Comparison of ENCODE assay signal across 1 cellular context in the genomic region with DNA sequence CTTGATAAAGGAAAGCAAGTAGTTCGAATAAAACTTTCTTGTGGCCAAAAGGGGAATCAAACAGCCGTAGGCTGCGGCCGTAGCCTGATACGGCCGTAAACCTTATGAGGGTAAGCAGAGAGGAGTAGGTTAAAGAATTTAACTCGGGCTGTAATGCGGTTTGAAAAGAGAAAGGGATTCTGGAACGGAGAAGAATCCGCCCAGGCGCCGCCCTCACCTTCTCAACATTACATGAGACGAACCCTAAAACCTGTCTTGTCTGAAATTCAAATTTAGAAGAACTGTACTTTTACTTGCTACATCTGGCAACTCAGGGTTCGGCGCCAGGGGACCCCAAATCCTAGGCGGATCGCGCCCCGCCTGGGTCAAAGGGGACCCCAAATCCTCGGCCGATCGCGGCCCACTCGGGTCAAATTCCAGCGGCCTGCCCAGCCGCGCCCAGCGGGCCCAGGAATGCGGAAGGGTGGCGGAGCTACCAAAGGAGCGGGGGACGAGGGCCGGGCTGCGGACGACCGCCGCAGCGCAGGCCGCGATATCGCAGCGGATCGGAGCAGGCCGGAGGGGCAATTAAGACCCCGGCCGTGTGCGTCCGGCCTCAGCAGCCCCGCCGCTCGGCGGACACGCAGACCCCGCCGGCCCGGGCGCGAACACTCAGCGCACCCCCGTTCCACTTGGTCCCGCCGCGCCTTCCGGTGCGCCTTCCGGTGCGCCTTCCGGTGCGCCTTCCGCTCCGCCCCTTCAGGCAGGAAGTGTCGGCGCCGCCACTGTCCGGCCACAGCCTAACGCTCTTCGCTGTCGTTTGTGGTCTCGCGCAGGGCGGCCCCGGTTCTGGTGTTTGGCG.
TF ChIP-seq lines count a peak whose summit lies in the region.

A gene (plus strand): TSS at position 741 of the 841 bp plus-strand sequence. CDS start 10,766 bp downstream, outside the sequence.

TF ChIP-seq in HepG2, 621 proteins besides CTCF, POLR2A, EP300 and RAD21 (continued from another document and continues in another):
- peak; percentile 17; the same call in 1 of the 2 replicates for TF ChIP-seq FOXO1 (CRISPR knock-in tag; IDR thresholded peaks at IDR 0.05)
- TF ChIP-seq, protein P1, sequence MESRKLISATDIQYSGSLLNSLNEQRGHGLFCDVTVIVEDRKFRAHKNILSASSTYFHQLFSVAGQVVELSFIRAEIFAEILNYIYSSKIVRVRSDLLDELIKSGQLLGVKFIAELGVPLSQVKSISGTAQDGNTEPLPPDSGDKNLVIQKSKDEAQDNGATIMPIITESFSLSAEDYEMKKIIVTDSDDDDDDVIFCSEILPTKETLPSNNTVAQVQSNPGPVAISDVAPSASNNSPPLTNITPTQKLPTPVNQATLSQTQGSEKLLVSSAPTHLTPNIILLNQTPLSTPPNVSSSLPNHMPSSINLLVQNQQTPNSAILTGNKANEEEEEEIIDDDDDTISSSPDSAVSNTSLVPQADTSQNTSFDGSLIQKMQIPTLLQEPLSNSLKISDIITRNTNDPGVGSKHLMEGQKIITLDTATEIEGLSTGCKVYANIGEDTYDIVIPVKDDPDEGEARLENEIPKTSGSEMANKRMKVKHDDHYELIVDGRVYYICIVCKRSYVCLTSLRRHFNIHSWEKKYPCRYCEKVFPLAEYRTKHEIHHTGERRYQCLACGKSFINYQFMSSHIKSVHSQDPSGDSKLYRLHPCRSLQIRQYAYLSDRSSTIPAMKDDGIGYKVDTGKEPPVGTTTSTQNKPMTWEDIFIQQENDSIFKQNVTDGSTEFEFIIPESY (CRISPR knock-in tag; IDR thresholded peaks at IDR 0.05), result no peak
- TF ChIP-seq, protein P2, sequence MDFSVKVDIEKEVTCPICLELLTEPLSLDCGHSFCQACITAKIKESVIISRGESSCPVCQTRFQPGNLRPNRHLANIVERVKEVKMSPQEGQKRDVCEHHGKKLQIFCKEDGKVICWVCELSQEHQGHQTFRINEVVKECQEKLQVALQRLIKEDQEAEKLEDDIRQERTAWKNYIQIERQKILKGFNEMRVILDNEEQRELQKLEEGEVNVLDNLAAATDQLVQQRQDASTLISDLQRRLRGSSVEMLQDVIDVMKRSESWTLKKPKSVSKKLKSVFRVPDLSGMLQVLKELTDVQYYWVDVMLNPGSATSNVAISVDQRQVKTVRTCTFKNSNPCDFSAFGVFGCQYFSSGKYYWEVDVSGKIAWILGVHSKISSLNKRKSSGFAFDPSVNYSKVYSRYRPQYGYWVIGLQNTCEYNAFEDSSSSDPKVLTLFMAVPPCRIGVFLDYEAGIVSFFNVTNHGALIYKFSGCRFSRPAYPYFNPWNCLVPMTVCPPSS (IDR thresholded peaks at IDR 0.05), result no peak
- no peak for TF ChIP-seq ZSCAN30 (CRISPR knock-in tag; IDR thresholded peaks at IDR 0.05)
- TF ChIP-seq, protein P3, sequence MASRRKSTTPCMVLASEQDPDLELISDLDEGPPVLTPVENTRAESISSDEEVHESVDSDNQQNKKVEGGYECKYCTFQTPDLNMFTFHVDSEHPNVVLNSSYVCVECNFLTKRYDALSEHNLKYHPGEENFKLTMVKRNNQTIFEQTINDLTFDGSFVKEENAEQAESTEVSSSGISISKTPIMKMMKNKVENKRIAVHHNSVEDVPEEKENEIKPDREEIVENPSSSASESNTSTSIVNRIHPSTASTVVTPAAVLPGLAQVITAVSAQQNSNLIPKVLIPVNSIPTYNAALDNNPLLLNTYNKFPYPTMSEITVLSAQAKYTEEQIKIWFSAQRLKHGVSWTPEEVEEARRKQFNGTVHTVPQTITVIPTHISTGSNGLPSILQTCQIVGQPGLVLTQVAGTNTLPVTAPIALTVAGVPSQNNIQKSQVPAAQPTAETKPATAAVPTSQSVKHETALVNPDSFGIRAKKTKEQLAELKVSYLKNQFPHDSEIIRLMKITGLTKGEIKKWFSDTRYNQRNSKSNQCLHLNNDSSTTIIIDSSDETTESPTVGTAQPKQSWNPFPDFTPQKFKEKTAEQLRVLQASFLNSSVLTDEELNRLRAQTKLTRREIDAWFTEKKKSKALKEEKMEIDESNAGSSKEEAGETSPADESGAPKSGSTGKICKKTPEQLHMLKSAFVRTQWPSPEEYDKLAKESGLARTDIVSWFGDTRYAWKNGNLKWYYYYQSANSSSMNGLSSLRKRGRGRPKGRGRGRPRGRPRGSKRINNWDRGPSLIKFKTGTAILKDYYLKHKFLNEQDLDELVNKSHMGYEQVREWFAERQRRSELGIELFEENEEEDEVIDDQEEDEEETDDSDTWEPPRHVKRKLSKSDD (CRISPR knock-in tag; IDR thresholded peaks at IDR 0.05; ENCODE audit: low read depth), result no peak
- no peak for TF ChIP-seq ZNF180 (CRISPR knock-in tag; IDR thresholded peaks at IDR 0.05; ENCODE audit: borderline replicate concordance, low read depth)
- TF ChIP-seq IRX3 (CRISPR knock-in tag; IDR thresholded peaks at IDR 0.05; ENCODE audit: borderline replicate concordance, low read depth), result no peak
- TF ChIP-seq, protein P4, sequence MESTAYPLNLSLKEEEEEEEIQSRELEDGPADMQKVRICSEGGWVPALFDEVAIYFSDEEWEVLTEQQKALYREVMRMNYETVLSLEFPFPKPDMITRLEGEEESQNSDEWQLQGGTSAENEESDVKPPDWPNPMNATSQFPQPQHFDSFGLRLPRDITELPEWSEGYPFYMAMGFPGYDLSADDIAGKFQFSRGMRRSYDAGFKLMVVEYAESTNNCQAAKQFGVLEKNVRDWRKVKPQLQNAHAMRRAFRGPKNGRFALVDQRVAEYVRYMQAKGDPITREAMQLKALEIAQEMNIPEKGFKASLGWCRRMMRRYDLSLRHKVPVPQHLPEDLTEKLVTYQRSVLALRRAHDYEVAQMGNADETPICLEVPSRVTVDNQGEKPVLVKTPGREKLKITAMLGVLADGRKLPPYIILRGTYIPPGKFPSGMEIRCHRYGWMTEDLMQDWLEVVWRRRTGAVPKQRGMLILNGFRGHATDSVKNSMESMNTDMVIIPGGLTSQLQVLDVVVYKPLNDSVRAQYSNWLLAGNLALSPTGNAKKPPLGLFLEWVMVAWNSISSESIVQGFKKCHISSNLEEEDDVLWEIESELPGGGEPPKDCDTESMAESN (CRISPR knock-in tag; conservative IDR thresholded peaks at IDR 0.05), result peak; percentile 83
- no peak for TF ChIP-seq ZNF44 (CRISPR knock-in tag; IDR thresholded peaks at IDR 0.05)
- TF ChIP-seq ZSCAN22 (CRISPR knock-in tag; IDR thresholded peaks at IDR 0.05), result no peak
- no peak for TF ChIP-seq ZNF569 (CRISPR knock-in tag; IDR thresholded peaks at IDR 0.05; ENCODE audit: borderline replicate concordance)
- no peak for TF ChIP-seq NFATC3 (CRISPR knock-in tag; IDR thresholded peaks at IDR 0.05)
- no peak for TF ChIP-seq ZNF256 (CRISPR knock-in tag; conservative IDR thresholded peaks at IDR 0.05)
- TF ChIP-seq, protein P5, sequence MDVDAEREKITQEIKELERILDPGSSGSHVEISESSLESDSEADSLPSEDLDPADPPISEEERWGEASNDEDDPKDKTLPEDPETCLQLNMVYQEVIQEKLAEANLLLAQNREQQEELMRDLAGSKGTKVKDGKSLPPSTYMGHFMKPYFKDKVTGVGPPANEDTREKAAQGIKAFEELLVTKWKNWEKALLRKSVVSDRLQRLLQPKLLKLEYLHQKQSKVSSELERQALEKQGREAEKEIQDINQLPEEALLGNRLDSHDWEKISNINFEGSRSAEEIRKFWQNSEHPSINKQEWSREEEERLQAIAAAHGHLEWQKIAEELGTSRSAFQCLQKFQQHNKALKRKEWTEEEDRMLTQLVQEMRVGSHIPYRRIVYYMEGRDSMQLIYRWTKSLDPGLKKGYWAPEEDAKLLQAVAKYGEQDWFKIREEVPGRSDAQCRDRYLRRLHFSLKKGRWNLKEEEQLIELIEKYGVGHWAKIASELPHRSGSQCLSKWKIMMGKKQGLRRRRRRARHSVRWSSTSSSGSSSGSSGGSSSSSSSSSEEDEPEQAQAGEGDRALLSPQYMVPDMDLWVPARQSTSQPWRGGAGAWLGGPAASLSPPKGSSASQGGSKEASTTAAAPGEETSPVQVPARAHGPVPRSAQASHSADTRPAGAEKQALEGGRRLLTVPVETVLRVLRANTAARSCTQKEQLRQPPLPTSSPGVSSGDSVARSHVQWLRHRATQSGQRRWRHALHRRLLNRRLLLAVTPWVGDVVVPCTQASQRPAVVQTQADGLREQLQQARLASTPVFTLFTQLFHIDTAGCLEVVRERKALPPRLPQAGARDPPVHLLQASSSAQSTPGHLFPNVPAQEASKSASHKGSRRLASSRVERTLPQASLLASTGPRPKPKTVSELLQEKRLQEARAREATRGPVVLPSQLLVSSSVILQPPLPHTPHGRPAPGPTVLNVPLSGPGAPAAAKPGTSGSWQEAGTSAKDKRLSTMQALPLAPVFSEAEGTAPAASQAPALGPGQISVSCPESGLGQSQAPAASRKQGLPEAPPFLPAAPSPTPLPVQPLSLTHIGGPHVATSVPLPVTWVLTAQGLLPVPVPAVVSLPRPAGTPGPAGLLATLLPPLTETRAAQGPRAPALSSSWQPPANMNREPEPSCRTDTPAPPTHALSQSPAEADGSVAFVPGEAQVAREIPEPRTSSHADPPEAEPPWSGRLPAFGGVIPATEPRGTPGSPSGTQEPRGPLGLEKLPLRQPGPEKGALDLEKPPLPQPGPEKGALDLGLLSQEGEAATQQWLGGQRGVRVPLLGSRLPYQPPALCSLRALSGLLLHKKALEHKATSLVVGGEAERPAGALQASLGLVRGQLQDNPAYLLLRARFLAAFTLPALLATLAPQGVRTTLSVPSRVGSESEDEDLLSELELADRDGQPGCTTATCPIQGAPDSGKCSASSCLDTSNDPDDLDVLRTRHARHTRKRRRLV (CRISPR knock-in tag; IDR thresholded peaks at IDR 0.05), result no peak
- TF ChIP-seq ZNF383 (CRISPR knock-in tag; IDR thresholded peaks at IDR 0.05; ENCODE audit: borderline replicate concordance), result no peak
- no peak for TF ChIP-seq PAF1 (CRISPR knock-in tag; IDR thresholded peaks at IDR 0.05)
- TF ChIP-seq, protein P6, sequence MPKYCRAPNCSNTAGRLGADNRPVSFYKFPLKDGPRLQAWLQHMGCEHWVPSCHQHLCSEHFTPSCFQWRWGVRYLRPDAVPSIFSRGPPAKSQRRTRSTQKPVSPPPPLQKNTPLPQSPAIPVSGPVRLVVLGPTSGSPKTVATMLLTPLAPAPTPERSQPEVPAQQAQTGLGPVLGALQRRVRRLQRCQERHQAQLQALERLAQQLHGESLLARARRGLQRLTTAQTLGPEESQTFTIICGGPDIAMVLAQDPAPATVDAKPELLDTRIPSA (CRISPR knock-in tag; IDR thresholded peaks at IDR 0.05; ENCODE audit: borderline replicate concordance), result no peak
- peak; percentile 72 for TF ChIP-seq KMT2B (CRISPR knock-in tag; IDR thresholded peaks at IDR 0.05)
- TF ChIP-seq, protein P7, sequence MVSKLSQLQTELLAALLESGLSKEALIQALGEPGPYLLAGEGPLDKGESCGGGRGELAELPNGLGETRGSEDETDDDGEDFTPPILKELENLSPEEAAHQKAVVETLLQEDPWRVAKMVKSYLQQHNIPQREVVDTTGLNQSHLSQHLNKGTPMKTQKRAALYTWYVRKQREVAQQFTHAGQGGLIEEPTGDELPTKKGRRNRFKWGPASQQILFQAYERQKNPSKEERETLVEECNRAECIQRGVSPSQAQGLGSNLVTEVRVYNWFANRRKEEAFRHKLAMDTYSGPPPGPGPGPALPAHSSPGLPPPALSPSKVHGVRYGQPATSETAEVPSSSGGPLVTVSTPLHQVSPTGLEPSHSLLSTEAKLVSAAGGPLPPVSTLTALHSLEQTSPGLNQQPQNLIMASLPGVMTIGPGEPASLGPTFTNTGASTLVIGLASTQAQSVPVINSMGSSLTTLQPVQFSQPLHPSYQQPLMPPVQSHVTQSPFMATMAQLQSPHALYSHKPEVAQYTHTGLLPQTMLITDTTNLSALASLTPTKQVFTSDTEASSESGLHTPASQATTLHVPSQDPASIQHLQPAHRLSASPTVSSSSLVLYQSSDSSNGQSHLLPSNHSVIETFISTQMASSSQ (IDR thresholded peaks at IDR 0.05; ENCODE audit: low read depth), result no peak
- TF ChIP-seq, protein P7 (CRISPR knock-in tag; IDR thresholded peaks at IDR 0.05; ENCODE audit: borderline replicate concordance), result peak; percentile 60; the same call in 1 of the 2 replicates
- peak; percentile 51 for TF ChIP-seq DR1 (CRISPR knock-in tag; IDR thresholded peaks at IDR 0.05)
- no peak for TF ChIP-seq ZNF589 (CRISPR knock-in tag; conservative IDR thresholded peaks at IDR 0.05)
- TF ChIP-seq SMAD1 (CRISPR knock-in tag; IDR thresholded peaks at IDR 0.05; ENCODE audit: borderline replicate concordance, low read depth), result no peak
- 0 out of 2 replicates have a peak, but pooled peaks have one; percentile 58 for TF ChIP-seq ZSCAN9 (CRISPR knock-in tag; IDR thresholded peaks at IDR 0.05; ENCODE audit: borderline replicate concordance)
- TF ChIP-seq IKZF4 (CRISPR knock-in tag; IDR thresholded peaks at IDR 0.05; ENCODE audit: borderline replicate concordance, low read depth, not compliant biosample characterization), result no peak
- TF ChIP-seq EED (CRISPR knock-in tag; IDR thresholded peaks at IDR 0.05), result peak; percentile 84
- TF ChIP-seq ZNF567 (CRISPR knock-in tag; IDR thresholded peaks at IDR 0.05; ENCODE audit: borderline replicate concordance), result no peak
- TF ChIP-seq PHB2 (IDR thresholded peaks at IDR 0.05; ENCODE audit: partially characterized antibody), result no peak
- no peak for TF ChIP-seq SP5 (CRISPR knock-in tag; IDR thresholded peaks at IDR 0.05; ENCODE audit: borderline replicate concordance, low read depth)
- peak; percentile 93 for TF ChIP-seq ZBTB7B (CRISPR knock-in tag; IDR thresholded peaks at IDR 0.05)
- TF ChIP-seq MBNL3 (CRISPR knock-in tag; conservative IDR thresholded peaks at IDR 0.05), result no peak
- no peak for TF ChIP-seq HOXA7 (CRISPR knock-in tag; IDR thresholded peaks at IDR 0.05)
- TF ChIP-seq, protein P8, sequence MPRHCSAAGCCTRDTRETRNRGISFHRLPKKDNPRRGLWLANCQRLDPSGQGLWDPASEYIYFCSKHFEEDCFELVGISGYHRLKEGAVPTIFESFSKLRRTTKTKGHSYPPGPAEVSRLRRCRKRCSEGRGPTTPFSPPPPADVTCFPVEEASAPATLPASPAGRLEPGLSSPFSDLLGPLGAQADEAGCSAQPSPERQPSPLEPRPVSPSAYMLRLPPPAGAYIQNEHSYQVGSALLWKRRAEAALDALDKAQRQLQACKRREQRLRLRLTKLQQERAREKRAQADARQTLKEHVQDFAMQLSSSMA (CRISPR knock-in tag; IDR thresholded peaks at IDR 0.05), result no peak
- no peak; the same call in 1 of the 2 replicates for TF ChIP-seq ZBTB8A (CRISPR knock-in tag; IDR thresholded peaks at IDR 0.05; ENCODE audit: borderline replicate concordance, low read depth)
- TF ChIP-seq ZNF703 (CRISPR knock-in tag; IDR thresholded peaks at IDR 0.05; ENCODE audit: borderline replicate concordance), result peak; percentile 38; the same call in 1 of the 2 replicates
- TF ChIP-seq TCF12 (IDR thresholded peaks at IDR 0.05), result no peak
- TF ChIP-seq TCF12 (CRISPR knock-in tag; IDR thresholded peaks at IDR 0.05), result peak; percentile 80; the same call in 1 of the 2 replicates
- TF ChIP-seq ZNF678 (CRISPR knock-in tag; IDR thresholded peaks at IDR 0.05), result no peak
- TF ChIP-seq ZNF619 (CRISPR knock-in tag; IDR thresholded peaks at IDR 0.05), result peak; percentile 26; the same call in 1 of the 2 replicates
- TF ChIP-seq ZNF558 (CRISPR knock-in tag; IDR thresholded peaks at IDR 0.05; ENCODE audit: borderline replicate concordance), result peak; percentile 75; the same call in 1 of the 2 replicates
